9 cellular contexts compared by ENCODE assay signal in the genomic region with DNA sequence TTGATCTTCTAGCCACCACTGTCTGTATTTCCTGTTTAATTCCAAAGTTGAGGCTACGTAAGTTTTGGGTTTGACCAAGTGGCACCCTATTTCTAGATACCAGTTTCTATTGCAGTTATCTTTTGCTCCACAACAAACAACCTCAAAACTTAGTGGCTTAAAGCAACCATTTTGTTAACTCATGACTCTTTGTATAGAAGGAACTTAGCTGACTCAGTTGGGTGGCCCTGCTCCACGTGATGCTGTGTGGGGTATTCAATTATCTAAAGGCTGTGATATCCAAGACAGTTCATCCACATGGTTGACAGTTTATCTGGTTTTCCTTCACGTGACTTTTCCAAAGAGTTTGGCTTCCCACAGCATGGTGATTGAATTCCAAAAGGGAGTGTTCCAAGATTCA. TPM values are rescaled to one million over a fixed set of nuclear protein-coding genes. Genes with fewer than 3 reads are reported as not detected.
"Had no signal": no experiment of that assay in that cellular context is flagged by ENCODE, and none has a peak within 500 bp of the region (broad histone marks: within the 10 kb centered on the region; RNA-seq: fewer than 3 reads in every experiment).

No MANE protein-coding gene starts in this region.

- H3K4me3 Mint-ChIP-seq: GM23338, H9, HFFc6, IgD-negative memory B cell had no signal

- H3K4me1 Mint-ChIP-seq: GM23338, H9, IgD-negative memory B cell had no signal

- H3K27me3 Mint-ChIP-seq: IgD-negative memory B cell had no signal

- H3K4me3 ChIP-seq: GM23338 had no signal

- H3K27ac Mint-ChIP-seq: GM23338, H9, HFFc6 had no signal

- FAIRE-seq: H1, H54, HepG2 had no signal

- H3K9me3 Mint-ChIP-seq: GM23338, H9, HFFc6 had no signal

- DNase-seq: H9, HCEC 1CT, HFFc6 had no signal

RNA-seq across cellular contexts. Expression of gene PDC, which starts 34.8 kb away (rescaled TPM):
- total RNA-seq: GM23338, H1, H9, HepG2, HT1080 had no signal
- polyA plus RNA-seq: GM23338, H1, HepG2, IgD-negative memory B cell had no signal
